Comparison of ENCODE assay signal across 9 cellular contexts in the genomic region with DNA sequence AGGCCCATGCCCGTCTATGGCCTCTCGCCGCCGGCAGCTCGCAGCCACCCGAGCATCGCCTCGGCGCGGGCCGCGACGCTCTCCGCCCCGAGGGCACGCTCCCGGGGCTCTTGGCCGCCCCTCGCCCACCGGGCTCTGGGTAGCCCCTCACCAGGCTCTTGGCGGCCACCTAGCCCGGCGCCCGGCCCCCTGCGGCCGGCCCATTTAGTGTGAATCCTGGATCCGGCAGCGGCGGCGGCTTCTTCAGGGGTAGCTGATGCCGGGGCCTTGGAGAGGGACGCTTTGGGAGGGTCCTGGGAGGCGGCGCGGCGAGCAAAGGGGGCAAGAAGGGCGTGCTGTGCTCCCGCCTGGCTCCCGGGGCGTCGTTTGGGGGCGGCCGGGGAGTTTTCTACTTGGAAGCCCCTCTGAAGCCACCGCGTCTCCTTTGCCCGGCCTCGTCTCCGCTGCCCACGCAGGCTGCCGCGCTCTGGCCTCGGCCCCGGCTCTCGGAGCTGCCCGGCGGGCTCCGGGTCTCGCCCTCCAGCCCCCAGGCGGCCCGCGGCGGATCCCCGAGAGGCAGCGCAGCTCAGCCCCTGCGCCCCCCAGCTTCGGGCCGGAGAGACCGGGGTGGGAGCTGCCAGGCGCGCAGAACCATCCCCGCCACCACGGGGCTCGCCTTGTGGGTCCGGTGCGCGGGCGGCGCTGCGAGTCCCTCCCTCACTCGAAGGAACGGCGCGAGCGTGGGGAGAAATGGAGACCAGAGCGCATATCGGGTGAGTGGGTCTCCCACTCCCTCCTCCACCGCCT. TPM values are rescaled to one million over a fixed set of nuclear protein-coding genes. Genes with fewer than 3 reads are reported as not detected.
A peak's percentile ranks its signal among the peaks of the same experiment; 100 is the strongest.
DNase-seq lines count a peak whose midpoint lies in the region; ATAC-seq and TF ChIP-seq lines count a peak whose summit lies in the region.
"Had no signal": no experiment of that assay in that cellular context is flagged by ENCODE, and none has a peak within 500 bp of the region (broad histone marks: within the 10 kb centered on the region; RNA-seq: fewer than 3 reads in every experiment).

No MANE protein-coding gene starts in this region.

- ATAC-seq in HG02642 (IDR thresholded peaks at IDR 0.05; ENCODE audit: poor library complexity, unreplicated experiment) (peak; percentile 9), HG03039 (IDR thresholded peaks at IDR 0.05; ENCODE audit: unreplicated experiment) (no peak)
- no peak for ATAC-seq in activated CD4-positive, CD25-positive, alpha-beta regulatory T cell treated with anti-CD3 and anti-CD28 coated beads, Interleukin-2, amount 50 U/mL, for 24 hours

- H2AFZ ChIP-seq in fibroblast of lung (ENCODE audit: low read length) (no peak overlapping the region), parathyroid adenoma (peak overlapping the region; percentile 47)

- no peak overlapping the region for H3K9ac ChIP-seq in fibroblast of lung (ENCODE audit: insufficient read depth, low read length)
- H3K9ac ChIP-seq in parathyroid adenoma = no peak overlapping the region

- H3K27me3 ChIP-seq in fibroblast of lung (ENCODE audit: control insufficient read depth, insufficient read depth, low read length) (peaks cover 25% of the 10 kb centered on the region), parathyroid adenoma (ENCODE audit: control insufficient read depth, insufficient read depth, low read length) (no peaks in the 10 kb centered on the region)

- H3K9me3 ChIP-seq in fibroblast of lung (ENCODE audit: control insufficient read depth, insufficient read depth, low read depth, low read length) (no peaks in the 10 kb centered on the region), parathyroid adenoma (ENCODE audit: control insufficient read depth, low read length) (no peaks in the 10 kb centered on the region)

- H3K4me3 ChIP-seq in fibroblast of lung (replicated peaks in 1 of 4; ENCODE audit: control extremely low read depth in 1 of 4, insufficient read depth in 1 of 4, low read depth in 3 of 4, low read length in 4 of 4) (peak overlapping the region; percentile 27 to 46 (median 41)), parathyroid adenoma (ENCODE audit: low read depth, low read length) (peak overlapping the region; percentile 18)

- DNase-seq in ELF-1 (ENCODE audit: low read depth, low spot score) (peak; percentile 46), fibroblast of lung (ENCODE audit: low read depth in 2 of 2) (no peak), T-helper 2 cell (no peak), T1000 (lab: John Stamatoyannopoulos, UW) (no peak)

- no peaks in the 10 kb centered on the region for H4K20me1 ChIP-seq in fibroblast of lung (ENCODE audit: control insufficient read depth, extremely low read depth, insufficient read depth, low read length)

- H3K27ac ChIP-seq in fibroblast of lung (ENCODE audit: insufficient read depth, low read length) = no peak overlapping the region
- H3K27ac ChIP-seq in parathyroid adenoma = no peak overlapping the region
- H3K27ac ChIP-seq: HL-60 had no signal

- no peak for TF ChIP-seq CTCF in fibroblast of lung (conservative IDR thresholded peaks at IDR 0.05 in 1 of 2, IDR thresholded peaks at IDR 0.05 in 1 of 2; ENCODE audit: low read depth in 1 of 2, low read length in 2 of 2)
- no peak for TF ChIP-seq CTCF in parathyroid adenoma (IDR thresholded peaks at IDR 0.05)

- H3K4me2 ChIP-seq in fibroblast of lung (ENCODE audit: extremely low read depth, insufficient read depth, low read length) (peak overlapping the region; percentile 75), parathyroid adenoma (ENCODE audit: low read length) (peak overlapping the region; percentile 69)

- H3K36me3 ChIP-seq in fibroblast of lung (ENCODE audit: control insufficient read depth, insufficient read depth, low read length) (no peaks in the 10 kb centered on the region), parathyroid adenoma (ENCODE audit: control insufficient read depth, insufficient read depth, low read length) (no peaks in the 10 kb centered on the region)

- H3K79me2 ChIP-seq in fibroblast of lung (ENCODE audit: control insufficient read depth, insufficient read depth, low read length) (no peaks in the 10 kb centered on the region), parathyroid adenoma (no peaks in the 10 kb centered on the region)

- H3K4me1 ChIP-seq in fibroblast of lung (ENCODE audit: control insufficient read depth, extremely low read depth, insufficient read depth, low read length) = no peaks in the 10 kb centered on the region
- H3K4me1 ChIP-seq in parathyroid adenoma = no peaks in the 10 kb centered on the region

RNA-seq across cellular contexts. Expression of gene PIEZO2, which starts 0.5 kb away (rescaled TPM):
- 6.6 and 32.9 TPM in 2 replicates for total RNA-seq in fibroblast of lung
- polyA plus RNA-seq in fibroblast of lung = 1.2 and 6.9 TPM in 2 replicates
- 0.51 and 4.0 TPM in 2 replicates for polyA plus RNA-seq in fibroblast of lung (2012)
- polyA minus RNA-seq in fibroblast of lung (ENCODE audit: low replicate concordance) = 1.8 and 21.7 TPM in 2 replicates
